Comparison of ENCODE assay signal across 8 cellular contexts in genomic region chr1:31939484-31940329, GRCh38. TPM values are rescaled to one million over a fixed set of nuclear protein-coding genes. Genes with fewer than 3 reads are reported as not detected.
DNase-seq lines count a peak whose midpoint lies in the region; ATAC-seq and TF ChIP-seq lines count a peak whose summit lies in the region.

No MANE protein-coding gene starts in this region.

- POLR2A ChIA-PET in Caco-2 (lab: Charles Lee), result interaction anchor here (0.5 kb wide), 1 partner anchor 26 kb away, joined by 4 read pairs; no protein-coding TSS in a partner anchor

- H3K27me3 Mint-ChIP-seq in Caco-2 (ENCODE audit: insufficient read depth, unreplicated experiment), result no peaks in the 10 kb centered on the region
- H3K27me3 Mint-ChIP-seq in activated CD4-positive, alpha-beta T cell treated with anti-CD3 and anti-CD28 coated beads, Interleukin-2, amount 10 ng/mL, durations not matched to agents 24 days and 14 days, result no peaks in the 10 kb centered on the region
- H3K27me3 Mint-ChIP-seq in nephron (ENCODE audit: low read depth), result peaks cover 4% of the 10 kb centered on the region

- no peak for ATAC-seq in GM18909 (IDR thresholded peaks at IDR 0.05; ENCODE audit: poor library complexity, unreplicated experiment)

- H3K36me3 ChIP-seq in Caco-2 (ENCODE audit: control insufficient read depth, insufficient read depth, low read length), result no peaks in the 10 kb centered on the region
- peaks cover 3% of the 10 kb centered on the region for H3K36me3 ChIP-seq in thymus (ENCODE audit: control insufficient read depth, insufficient read depth)

- H3K4me3 Mint-ChIP-seq in Caco-2 (ENCODE audit: unreplicated experiment) (peak overlapping the region; percentile 30), nephron (peak overlapping the region; percentile 75 to 86 (median 81))
- H3K4me3 Mint-ChIP-seq in activated CD4-positive, alpha-beta T cell treated with anti-CD3 and anti-CD28 coated beads, Interleukin-2, amount 10 ng/mL, durations not matched to agents 24 days and 14 days, result peak overlapping the region; percentile 76

- intact Hi-C loops in Caco-2 (cut with micrococcal nuclease; ENCODE audit: unreplicated experiment), result loop anchor here (1.0 to 2.0 kb wide), 2 partner anchors 17 to 25 kb away; no protein-coding TSS in a partner anchor
- intact Hi-C loops in activated CD4-positive, alpha-beta T cell treated with anti-CD3 and anti-CD28 coated beads, Interleukin-2, amount 10 ng/mL, durations not matched to agents 24 days and 14 days (cut with micrococcal nuclease), result loop anchor here (1.0 to 5.0 kb wide), 5 partner anchors 8 to 313 kb away; partner anchors contain the start of genes KHDRBS1, LCK and TMEM39B
- intact Hi-C loops in dorsolateral prefrontal cortex (cut with DNase I), result loop anchor here (5.0 to 10.0 kb wide), 3 partner anchors 73 to 175 kb away; partner anchors contain the start of genes ADGRB2 (in 1 of the 2) and KHDRBS1 (in 1 of the 2)

- TF ChIP-seq CTCF in Caco-2 (IDR thresholded peaks at IDR 0.05; ENCODE audit: insufficient read depth in 1 of 2, low read depth in 1 of 2, low read length in 1 of 2, severe bottlenecking in 1 of 2, unreplicated experiment in 1 of 2) (peak; percentile 26 to 50), GM20000 (IDR thresholded peaks at IDR 0.05; ENCODE audit: extremely low read depth, missing control alignments) (peak; percentile 25), dorsolateral prefrontal cortex (IDR thresholded peaks at IDR 0.05 in 54 of 56, conservative IDR thresholded peaks at IDR 0.05 in 2 of 56; ENCODE audit: low read depth in 1 of 56, partially characterized antibody in 56 of 56) (peak in 5 of 56 donors; percentile 9 to 14 (median 12)), nephron (IDR thresholded peaks at IDR 0.05; ENCODE audit: unreplicated experiment in 3 of 3) (peak in 2 of 3 experiments; percentile 30 to 41)

- H3K27ac ChIP-seq in dorsolateral prefrontal cortex (peak overlapping the region in 35 of 59 donors; percentile 1 to 97 (median 66)), thymus (ENCODE audit: low read depth) (peak overlapping the region; percentile 83)

- H3K36me3 Mint-ChIP-seq in Caco-2 (ENCODE audit: insufficient read depth, unreplicated experiment) (peaks cover 19% of the 10 kb centered on the region), nephron (ENCODE audit: low read depth) (no peaks in the 10 kb centered on the region)
- H3K36me3 Mint-ChIP-seq in activated CD4-positive, alpha-beta T cell treated with anti-CD3 and anti-CD28 coated beads, Interleukin-2, amount 10 ng/mL, durations not matched to agents 24 days and 14 days (ENCODE audit: low read depth), result peaks cover 23% of the 10 kb centered on the region

- H3K9me3 Mint-ChIP-seq in Caco-2 (ENCODE audit: unreplicated experiment) (no peaks in the 10 kb centered on the region), nephron (no peaks in the 10 kb centered on the region)
- H3K9me3 Mint-ChIP-seq in activated CD4-positive, alpha-beta T cell treated with anti-CD3 and anti-CD28 coated beads, Interleukin-2, amount 10 ng/mL, durations not matched to agents 24 days and 14 days, result no peaks in the 10 kb centered on the region

- BruUV-seq in Caco-2 (replicated peaks; lab: Mats Ljungman, UMichigan), result no TSS peak

- 55% methylated on average over 16 of the region's 16 CpGs for WGBS in thymus

- H3K4me1 ChIP-seq in Caco-2 (peaks cover 47% of the 10 kb centered on the region), thymus (ENCODE audit: control insufficient read depth, insufficient read depth, low read length) (peaks cover 34% of the 10 kb centered on the region)

- H3K4me3 ChIP-seq in Caco-2 (ENCODE audit: low read depth, low read length), result no peak overlapping the region
- no peak overlapping the region for H3K4me3 ChIP-seq in dorsolateral prefrontal cortex
- H3K4me3 ChIP-seq in thymus (ENCODE audit: low read length), result no peak overlapping the region

- peak overlapping the region; percentile 79 for H3K27ac Mint-ChIP-seq in Caco-2 (ENCODE audit: unreplicated experiment)
- H3K27ac Mint-ChIP-seq in activated CD4-positive, alpha-beta T cell treated with anti-CD3 and anti-CD28 coated beads, Interleukin-2, amount 10 ng/mL, durations not matched to agents 24 days and 14 days, result peak overlapping the region; percentile 96
- H3K27ac Mint-ChIP-seq in nephron, result peak overlapping the region; percentile 86 to 97 (median 92)

- CTCF ChIA-PET in Caco-2 (lab: Charles Lee), result interaction anchor here (0.6 to 3.2 kb wide), 5 partner anchors 16 to 1187 kb away, joined by 3 to 36 read pairs (median 5); no protein-coding TSS in a partner anchor

- H3K27me3 ChIP-seq in Caco-2 (replicated peaks; ENCODE audit: control insufficient read depth, insufficient read depth, low read length) (no peaks in the 10 kb centered on the region), dorsolateral prefrontal cortex (no peaks in the 10 kb centered on the region), thymus (ENCODE audit: control insufficient read depth, insufficient read depth) (no peaks in the 10 kb centered on the region)

- H3K4me1 Mint-ChIP-seq in Caco-2 (ENCODE audit: low read depth, unreplicated experiment), result peaks cover 27% of the 10 kb centered on the region
- peaks cover 64% of the 10 kb centered on the region for H3K4me1 Mint-ChIP-seq in activated CD4-positive, alpha-beta T cell treated with anti-CD3 and anti-CD28 coated beads, Interleukin-2, amount 10 ng/mL, durations not matched to agents 24 days and 14 days
- peaks cover 55% of the 10 kb centered on the region for H3K4me1 Mint-ChIP-seq in nephron

- DNase-seq in Caco-2 (peak; percentile 82 to 86), GM20000 (ENCODE audit: low spot score) (peak; percentile 80), NCI-H226 (peak; percentile 85), dorsolateral prefrontal cortex (no peak)
- peak; percentile 93 for DNase-seq in activated CD4-positive, alpha-beta T cell treated with anti-CD3 and anti-CD28 coated beads, Interleukin-2, amount 10 ng/mL, durations not matched to agents 24 days and 14 days

- no peaks in the 10 kb centered on the region for H3K9me3 ChIP-seq in Caco-2
- no peaks in the 10 kb centered on the region for H3K9me3 ChIP-seq in thymus (ENCODE audit: control insufficient read depth)

RNA-seq across cellular contexts. Expression of gene PTP4A2, which starts 1.5 kb away (rescaled TPM):
- 150 and 169 TPM in 2 replicates for total RNA-seq in Caco-2 (2022)
- total RNA-seq in activated CD4-positive, alpha-beta T cell treated with anti-CD3 and anti-CD28 coated beads, Interleukin-2, amount 10 ng/mL, durations not matched to agents 24 days and 14 days, result 363 and 390 TPM in 2 replicates
- total RNA-seq in dorsolateral prefrontal cortex, result 100 to 1,000 TPM; 185 to 784 (median 393) TPM
- 214 TPM for polyA plus RNA-seq in thymus

Comparison
In these comparisons a context has a peak if more than half of its experiments do, and no peak if none do; other contexts are left out.
1. DNase-seq: peak in Caco-2 (2 of 2), GM20000 (single experiment), NCI-H226 (single experiment) and activated CD4-positive, alpha-beta T cell treated with anti-CD3 and anti-CD28 coated beads, Interleukin-2, amount 10 ng/mL, durations not matched to agents 24 days and 14 days (single experiment); none in dorsolateral prefrontal cortex (0 of 10).
2. H3K4me3 Mint-ChIP-seq: peak in every context shown above with its lines; median percentile 81 in nephron; 76 in activated CD4-positive, alpha-beta T cell treated with anti-CD3 and anti-CD28 coated beads, Interleukin-2, amount 10 ng/mL, durations not matched to agents 24 days and 14 days; 30 in Caco-2.
3. Peak in every context shown above with its lines, with median percentiles within 50 percentile points of each other: H3K27ac Mint-ChIP-seq.